Comparison of ENCODE assay signal across 9 cellular contexts in the genomic region with DNA sequence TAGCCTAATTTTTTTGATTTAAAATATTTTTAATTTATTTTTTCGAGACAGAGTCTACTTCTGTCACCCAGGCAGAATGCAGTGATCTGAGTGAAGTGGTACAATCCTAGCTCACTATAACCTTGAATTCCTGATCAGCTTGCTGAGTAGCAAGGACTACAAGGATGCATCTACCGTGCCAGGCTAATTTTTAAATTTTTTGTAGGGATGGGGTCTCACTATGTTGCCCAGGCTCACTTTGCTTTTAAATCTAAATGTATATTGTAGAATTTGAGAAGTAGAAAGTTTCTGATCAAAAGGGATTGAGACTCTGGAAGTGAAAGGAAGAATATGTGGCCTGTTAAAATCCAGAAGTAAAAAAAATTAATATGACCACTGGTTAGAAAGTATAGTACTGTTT. TPM values are rescaled to one million over a fixed set of nuclear protein-coding genes. Genes with fewer than 3 reads are reported as not detected.
A peak's percentile ranks its signal among the peaks of the same experiment; 100 is the strongest.
DNase-seq lines count a peak whose midpoint lies in the region; ATAC-seq and TF ChIP-seq lines count a peak whose summit lies in the region.
"Had no signal": no experiment of that assay in that cellular context is flagged by ENCODE, and none has a peak within 500 bp of the region (broad histone marks: within the 10 kb centered on the region; RNA-seq: fewer than 3 reads in every experiment).

No MANE protein-coding gene starts in this region.

- intact Hi-C loops in PC-9 (cut with micrococcal nuclease; ENCODE audit: unreplicated experiment) = no loop called here

- no peak overlapping the region for H2AFZ ChIP-seq in PC-9
- no peak overlapping the region for H2AFZ ChIP-seq in fibroblast of lung (ENCODE audit: low read length)
- no peak overlapping the region for H2AFZ ChIP-seq in smooth muscle cell (ENCODE audit: low read depth)

- H4K20me1 ChIP-seq in PC-9 (ENCODE audit: insufficient read depth) (no peaks in the 10 kb centered on the region; the same call in 1 of the 2 replicates), fibroblast of lung (ENCODE audit: control insufficient read depth, extremely low read depth, insufficient read depth, low read length) (no peaks in the 10 kb centered on the region), smooth muscle cell (ENCODE audit: low read depth) (peaks cover 58% of the 10 kb centered on the region)

- BruUV-seq in PC-9 (replicated peaks; lab: Mats Ljungman, UMichigan) = no TSS peak

- POLR2A ChIA-PET in PC-9 (lab: Charles Lee; ENCODE audit: unreplicated experiment) = interaction anchor here (0.8 kb wide), 1 partner anchor 49 kb away, joined by 8 read pairs; no protein-coding TSS in a partner anchor

- H3K4me1 Mint-ChIP-seq in progenitor cell of endocrine pancreas (ENCODE audit: low read depth) = peaks cover 9% of the 10 kb centered on the region

- H3F3A ChIP-seq in PC-9 (ENCODE audit: insufficient read depth, low read depth) (peaks cover 5% of the 10 kb centered on the region; the same call in 1 of the 2 replicates), smooth muscle cell (ENCODE audit: low read depth) (no peaks in the 10 kb centered on the region)

- peak overlapping the region; percentile 82; the same call in 1 of the 2 replicates for H3K4me3 ChIP-seq in GM12864 (ENCODE audit: low read depth, low read length)
- H3K4me3 ChIP-seq in PC-9 = no peak overlapping the region
- peak overlapping the region; percentile 76 to 98 (median 86) for H3K4me3 ChIP-seq in fibroblast of lung (replicated peaks in 1 of 4; ENCODE audit: control extremely low read depth in 1 of 4, insufficient read depth in 1 of 4, low read depth in 3 of 4, low read length in 4 of 4)
- peak overlapping the region; percentile 80 for H3K4me3 ChIP-seq in smooth muscle cell

- H3K79me2 ChIP-seq in PC-9 (ENCODE audit: low read depth) = peaks cover 17% of the 10 kb centered on the region
- H3K79me2 ChIP-seq in fibroblast of lung (ENCODE audit: control insufficient read depth, insufficient read depth, low read length) = peaks cover 53% of the 10 kb centered on the region
- peaks cover 64% of the 10 kb centered on the region for H3K79me2 ChIP-seq in smooth muscle cell (ENCODE audit: low read depth)

- WGBS in smooth muscle cell (ENCODE audit: low lambda C conversion rate) = 94% methylated on average over 2 of the region's 2 CpGs

- H3K36me3 Mint-ChIP-seq in progenitor cell of endocrine pancreas (ENCODE audit: insufficient read depth) = no peaks in the 10 kb centered on the region

- H3K4me1 ChIP-seq in PC-9 (replicated peaks; ENCODE audit: insufficient read depth) (peaks cover 10% of the 10 kb centered on the region; the same call in 1 of the 2 replicates), fibroblast of lung (ENCODE audit: control insufficient read depth, extremely low read depth, insufficient read depth, low read length) (no peaks in the 10 kb centered on the region), smooth muscle cell (ENCODE audit: low read depth) (peaks cover 15% of the 10 kb centered on the region)

- no peaks in the 10 kb centered on the region for H3K9me3 ChIP-seq in PC-9 (ENCODE audit: insufficient read depth, low read depth)
- H3K9me3 ChIP-seq in fibroblast of lung (ENCODE audit: control insufficient read depth, insufficient read depth, low read depth, low read length) = no peaks in the 10 kb centered on the region
- no peaks in the 10 kb centered on the region for H3K9me3 ChIP-seq in smooth muscle cell (replicated peaks; ENCODE audit: low read depth)

- H3K36me3 ChIP-seq in PC-9 (ENCODE audit: low read depth) = no peaks in the 10 kb centered on the region
- H3K36me3 ChIP-seq in fibroblast of lung (ENCODE audit: control insufficient read depth, insufficient read depth, low read length) = no peaks in the 10 kb centered on the region
- H3K36me3 ChIP-seq in smooth muscle cell (ENCODE audit: low read depth) = no peaks in the 10 kb centered on the region

- DNase-seq in GM12864 (ENCODE audit: low read depth) = no peak
- no peak for DNase-seq in PC-9
- DNase-seq in fibroblast of lung (ENCODE audit: low read depth in 2 of 2) = no peak
- DNase-seq in smooth muscle cell (lab: John Stamatoyannopoulos, UW; ENCODE audit: unreplicated experiment) = no peak
- no peak for DNase-seq in progenitor cell of endocrine pancreas (ENCODE audit: low spot score, unreplicated experiment)
- DNase-seq in activated CD8-positive, alpha-beta memory T cell treated with anti-CD3 and anti-CD28 coated beads, Interleukin-2, amount 50 U/mL, for 48 hours = no peak
- DNase-seq in HUDEP-2 (lab: John Stamatoyannopoulos, UW; ENCODE audit: unreplicated experiment in 76 of 76) = no peak
- DNase-seq: NCI-H187 had no signal

- no peaks in the 10 kb centered on the region for H3K9me3 Mint-ChIP-seq in progenitor cell of endocrine pancreas (ENCODE audit: low read depth)

- H3K9ac ChIP-seq in fibroblast of lung (ENCODE audit: insufficient read depth, low read length) (no peak overlapping the region), smooth muscle cell (ENCODE audit: low read depth) (peak overlapping the region; percentile 90)

- peak overlapping the region; percentile 80 for H3K4me2 ChIP-seq in PC-9
- H3K4me2 ChIP-seq in fibroblast of lung (ENCODE audit: extremely low read depth, insufficient read depth, low read length) = peak overlapping the region; percentile 94
- peak overlapping the region; percentile 89 for H3K4me2 ChIP-seq in smooth muscle cell

- H3K27me3 ChIP-seq in PC-9 (ENCODE audit: insufficient read depth, low read depth) = no peaks in the 10 kb centered on the region
- no peaks in the 10 kb centered on the region for H3K27me3 ChIP-seq in fibroblast of lung (ENCODE audit: control insufficient read depth, insufficient read depth, low read length)
- no peaks in the 10 kb centered on the region for H3K27me3 ChIP-seq in smooth muscle cell (ENCODE audit: low read depth)

- H3K9me2 ChIP-seq in PC-9 (ENCODE audit: insufficient read depth) = no peaks in the 10 kb centered on the region

- H3K27me3 Mint-ChIP-seq in progenitor cell of endocrine pancreas = no peaks in the 10 kb centered on the region

- no peak overlapping the region for H3K27ac Mint-ChIP-seq in progenitor cell of endocrine pancreas

- no peak for ATAC-seq in GM19351 (IDR thresholded peaks at IDR 0.05; ENCODE audit: unreplicated experiment)

- TF ChIP-seq CTCF in GM12864 (IDR thresholded peaks at IDR 0.05; ENCODE audit: low read depth, low read length, missing control alignments) = no peak
- TF ChIP-seq CTCF in PC-9 (conservative IDR thresholded peaks at IDR 0.05) = no peak
- no peak for TF ChIP-seq CTCF in fibroblast of lung (conservative IDR thresholded peaks at IDR 0.05 in 1 of 2, IDR thresholded peaks at IDR 0.05 in 1 of 2; ENCODE audit: low read depth in 1 of 2, low read length in 2 of 2)
- no peak for TF ChIP-seq CTCF in smooth muscle cell (IDR thresholded peaks at IDR 0.05; ENCODE audit: borderline replicate concordance, insufficient read depth, poor library complexity, severe bottlenecking)
- TF ChIP-seq CTCF in progenitor cell of endocrine pancreas (IDR thresholded peaks at IDR 0.05; ENCODE audit: unreplicated experiment) = no peak

- H3K4me3 Mint-ChIP-seq in progenitor cell of endocrine pancreas (ENCODE audit: low read depth) = no peak overlapping the region

- CTCF ChIA-PET in PC-9 (lab: Charles Lee) = interaction anchor here (2.4 kb wide), 1 partner anchor 103 kb away, joined by 7 read pairs; the partner anchor contains the start of gene IFI6

- H3K27ac ChIP-seq in PC-9 = no peak overlapping the region
- H3K27ac ChIP-seq in fibroblast of lung (ENCODE audit: insufficient read depth, low read length) = no peak overlapping the region
- H3K27ac ChIP-seq in smooth muscle cell (ENCODE audit: low read depth) = peak overlapping the region; percentile 73

RNA-seq across cellular contexts. Expression of gene STX12, which starts 1.6 kb away (rescaled TPM):
- total RNA-seq in PC-9 (2021) (19.2 and 23.7 TPM in 2 replicates), fibroblast of lung (60.8 and 62.1 TPM in 2 replicates), smooth muscle cell (49.6 and 50.7 TPM in 2 replicates), progenitor cell of endocrine pancreas (24.3 and 26.1 TPM in 2 replicates)
- polyA plus RNA-seq in fibroblast of lung (36.0 and 76.7 TPM in 2 replicates), smooth muscle cell (20.6 and 22.0 TPM in 2 replicates)
- polyA plus RNA-seq in fibroblast of lung (2012) = 28.5 and 56.0 TPM in 2 replicates
- 8.1 and 24.2 TPM in 2 replicates for polyA minus RNA-seq in fibroblast of lung (ENCODE audit: low replicate concordance)

RNA-seq across cellular contexts. Expression of gene FAM76A, which starts 48.9 kb away (rescaled TPM):
- total RNA-seq in PC-9 (2021) (9.4 and 9.9 TPM in 2 replicates), fibroblast of lung (13.1 and 17.5 TPM in 2 replicates), smooth muscle cell (9.0 and 16.0 TPM in 2 replicates), progenitor cell of endocrine pancreas (14.7 and 15.2 TPM in 2 replicates)
- polyA plus RNA-seq in fibroblast of lung (9.2 and 13.5 TPM in 2 replicates), smooth muscle cell (2.3 and 3.1 TPM in 2 replicates)
- 6.3 and 9.2 TPM in 2 replicates for polyA plus RNA-seq in fibroblast of lung (2012)
- 2.0 and 9.5 TPM in 2 replicates for polyA minus RNA-seq in fibroblast of lung (ENCODE audit: low replicate concordance)

RNA-seq across cellular contexts. Expression of gene PPP1R8, which starts 55.9 kb away (rescaled TPM):
- total RNA-seq in PC-9 (2021) = 29.2 and 38.4 TPM in 2 replicates
- total RNA-seq in fibroblast of lung = 48.9 and 50.6 TPM in 2 replicates
- 42.2 and 49.8 TPM in 2 replicates for polyA plus RNA-seq in fibroblast of lung
- 32.2 and 43.3 TPM in 2 replicates for polyA plus RNA-seq in fibroblast of lung (2012)
- polyA minus RNA-seq in fibroblast of lung (ENCODE audit: low replicate concordance) = 32.5 and 74.8 TPM in 2 replicates
- 35.4 and 36.4 TPM in 2 replicates for total RNA-seq in smooth muscle cell
- polyA plus RNA-seq in smooth muscle cell = 10.6 and 14.4 TPM in 2 replicates
- 50.4 and 52.5 TPM in 2 replicates for total RNA-seq in progenitor cell of endocrine pancreas
